8 cellular contexts compared by ENCODE assay signal in genomic region chr1:24688621-24689195, GRCh38. TPM values are rescaled to one million over a fixed set of nuclear protein-coding genes. Genes with fewer than 3 reads are reported as not detected.
DNase-seq lines count a peak whose midpoint lies in the region; ATAC-seq and TF ChIP-seq lines count a peak whose summit lies in the region.

No MANE protein-coding gene starts in this region.

- no peaks in the 10 kb centered on the region for H3K27me3 Mint-ChIP-seq in T-helper 17 cell

- peaks cover 0 to 27% of the 10 kb centered on the region in 2 donors for H3K4me1 ChIP-seq in right atrium auricular region

- TF ChIP-seq CTCF in GM06990 (IDR thresholded peaks at IDR 0.05; ENCODE audit: insufficient read depth, low read length, poor library complexity, severe bottlenecking): peak; percentile 90
- peak; percentile 72 to 88 for TF ChIP-seq CTCF in right atrium auricular region (IDR thresholded peaks at IDR 0.05)

- no peaks in the 10 kb centered on the region for H3K27me3 ChIP-seq in GM06990 (replicated peaks; ENCODE audit: control insufficient read depth, insufficient read depth, low read length)
- H3K27me3 ChIP-seq in right atrium auricular region: no peaks in the 10 kb centered on the region

- H3K27ac ChIP-seq in right atrium auricular region: peak overlapping the region in 1 of 2 donors; percentile 8

- H3K36me3 Mint-ChIP-seq in T-helper 17 cell (ENCODE audit: low read depth): no peaks in the 10 kb centered on the region

- H3K4me3 Mint-ChIP-seq in T-helper 17 cell: no peak overlapping the region

- peak; percentile 68 for ATAC-seq in T-helper 17 cell
- ATAC-seq in sciatic nerve: peak; percentile 94
- no peak for ATAC-seq in HG03045 (IDR thresholded peaks at IDR 0.05; ENCODE audit: unreplicated experiment)
- ATAC-seq in GM19455 (IDR thresholded peaks at IDR 0.05; ENCODE audit: unreplicated experiment): no peak

- H3K4me3 ChIP-seq in GM06990 (replicated peaks; ENCODE audit: low read depth, low read length): no peak overlapping the region
- H3K4me3 ChIP-seq in right atrium auricular region: no peak overlapping the region

- intact Hi-C loops in sciatic nerve (cut with DNase I): no loop called here

- H3K4me1 Mint-ChIP-seq in T-helper 17 cell: peaks cover 6% of the 10 kb centered on the region

- H3K36me3 ChIP-seq in GM06990 (ENCODE audit: control insufficient read depth, insufficient read depth, low read length): no peaks in the 10 kb centered on the region
- H3K36me3 ChIP-seq in right atrium auricular region: no peaks in the 10 kb centered on the region

- no peak overlapping the region for H3K27ac Mint-ChIP-seq in T-helper 17 cell

- DNase-seq in GM06990 (ENCODE audit: extremely low read depth, insufficient read length): no peak
- peak; percentile 50 to 80 (median 66) for DNase-seq in NCI-H1417 (lab: John Stamatoyannopoulos, UW)
- DNase-seq in T-helper 17 cell: peak; percentile 22 to 36 (median 24)
- peak; percentile 50 for DNase-seq in amniotic stem cell (lab: John Stamatoyannopoulos, UW)
- peak; percentile 86 for DNase-seq in right atrium auricular region (ENCODE audit: low spot score)
- DNase-seq in sciatic nerve (ENCODE audit: low spot score): peak; percentile 86

- no peaks in the 10 kb centered on the region for H3K9me3 ChIP-seq in T-helper 17 cell (ENCODE audit: control insufficient read depth, low read length, poor library complexity, severe bottlenecking)
- no peaks in the 10 kb centered on the region for H3K9me3 ChIP-seq in right atrium auricular region

RNA-seq across cellular contexts. Expression of gene SRRM1, which starts 45.6 kb away (rescaled TPM):
- total RNA-seq in T-helper 17 cell (100 to 1,000 TPM; 289 to 319 TPM), right atrium auricular region (10 to 100 TPM; 49.5 to 50.5 TPM), sciatic nerve (155 TPM)

RNA-seq across cellular contexts. Expression of gene CLIC4, which starts 56.5 kb away (rescaled TPM):
- 1 to 10 TPM; 3.9 to 9.9 TPM for total RNA-seq in T-helper 17 cell
- 100 to 1,000 TPM; 236 to 265 TPM for total RNA-seq in right atrium auricular region
- total RNA-seq in sciatic nerve: 387 TPM

Comparison
In these comparisons a context has a peak if more than half of its experiments do, and no peak if none do; other contexts are left out.
1. ATAC-seq: peak in T-helper 17 cell (single experiment) and sciatic nerve (single experiment); none in HG03045 (single experiment) and GM19455 (single experiment).
2. RNA of gene CLIC4, which starts 56.5 kb away (total RNA-seq): 387 TPM in sciatic nerve (single experiment) and 236 to 265 TPM in right atrium auricular region; 3.9 to 9.9 TPM in T-helper 17 cell; every median in the first group is over 10 times any median in the second.